In genomic region chr11:12057299-12057980, GRCh38 we compare ENCODE assay signal across 14 cellular contexts. TPM values are rescaled to one million over a fixed set of nuclear protein-coding genes. Genes with fewer than 3 reads are reported as not detected.
A peak's percentile ranks its signal among the peaks of the same experiment; 100 is the strongest.
DNase-seq lines count a peak whose midpoint lies in the region; ATAC-seq and TF ChIP-seq lines count a peak whose summit lies in the region.
"Had no signal": no experiment of that assay in that cellular context is flagged by ENCODE, and none has a peak within 500 bp of the region (broad histone marks: within the 10 kb centered on the region; RNA-seq: fewer than 3 reads in every experiment).

No MANE protein-coding gene starts in this region.

- no peak overlapping the region for H4K12ac ChIP-seq in trophoblast cell (ENCODE audit: low read depth, low read length)

- no peak overlapping the region for H3K23ac ChIP-seq in trophoblast cell (ENCODE audit: low read length)

- TF ChIP-seq CTCF in HEK293 (tag by site-specific recombination; IDR thresholded peaks at IDR 0.05) (no peak), Panc1 (IDR thresholded peaks at IDR 0.05) (no peak), glutamatergic neuron (IDR thresholded peaks at IDR 0.05; ENCODE audit: partially characterized antibody, unreplicated experiment) (no peak)

- H3K4me3 ChIP-seq in HEK293 (ENCODE audit: low read depth, low read length) (no peak overlapping the region), Panc1 (ENCODE audit: low read depth in 2 of 2, low read length in 2 of 2) (no peak overlapping the region), trophoblast cell (ENCODE audit: low read depth, low read length) (no peak overlapping the region)

- H3K4me1 ChIP-seq in HEK293 (ENCODE audit: control insufficient read depth, insufficient read depth, low read length) (no peaks in the 10 kb centered on the region), Panc1 (ENCODE audit: control insufficient read depth, insufficient read depth, low read length) (peaks cover 6% of the 10 kb centered on the region), trophoblast cell (ENCODE audit: control insufficient read depth in 1 of 2, insufficient read depth in 2 of 2, low read length in 2 of 2) (no peaks in the 10 kb centered on the region)
- H3K4me1 ChIP-seq: Caco-2 had no signal

- CTCF ChIA-PET in HEK293 (lab: Yijun Ruan, JAX) (interaction anchor here (1.4 kb wide), 3 partner anchors 10 to 180 kb away, joined by 3 to 5 read pairs (median 5); no protein-coding TSS in a partner anchor), Panc1 (lab: Charles Lee) (no interaction called here)

- no CpG with 5 or more reads among the region's 8 CpGs for WGBS in trophoblast cell (ENCODE audit: extremely low coverage, insufficient coverage, insufficient read length)

- H2AK5ac ChIP-seq in trophoblast cell (ENCODE audit: low read length), result no peak overlapping the region

- in situ Hi-C loops in Panc1 (cut with HindIII; ENCODE audit: low pct_unique_long_range_greater_than_20kb, low sequenced_read_pairs), result no loop called here

- no peaks in the 10 kb centered on the region for H3K79me2 ChIP-seq in trophoblast cell (ENCODE audit: control insufficient read depth, insufficient read depth, low read length, poor library complexity)

- no peak overlapping the region for H2AFZ ChIP-seq in trophoblast cell (ENCODE audit: insufficient read depth, low read length, poor library complexity)

- H3K9me3 ChIP-seq in HEK293 (ENCODE audit: control insufficient read depth, insufficient read depth, low read depth, low read length) (no peaks in the 10 kb centered on the region), Panc1 (ENCODE audit: control insufficient read depth, insufficient read depth, low read depth, low read length) (no peaks in the 10 kb centered on the region), trophoblast cell (ENCODE audit: insufficient read depth, low read depth, low read length) (no peaks in the 10 kb centered on the region)
- H3K9me3 ChIP-seq: Caco-2 had no signal

- POLR2A ChIA-PET in HEK293 (lab: Yijun Ruan, JAX), result no interaction called here
- POLR2A ChIA-PET in Panc1 (lab: Charles Lee), result no interaction called here

- H3K27me3 Mint-ChIP-seq in glutamatergic neuron (ENCODE audit: unreplicated experiment), result no peaks in the 10 kb centered on the region
- H3K27me3 Mint-ChIP-seq: CD4-positive, alpha-beta T cell had no signal

- H3K9ac ChIP-seq in trophoblast cell (ENCODE audit: low read length), result no peak overlapping the region

- H3K27ac ChIP-seq in HEK293 (ENCODE audit: extremely low read depth, low read depth, low read length) (no peak overlapping the region), Panc1 (ENCODE audit: low read length) (peak overlapping the region; percentile 42; the same call in 1 of the 2 replicates), trophoblast cell (ENCODE audit: low read depth, low read length) (no peak overlapping the region)
- H3K27ac ChIP-seq: C4-2B had no signal

- H2BK120ac ChIP-seq in trophoblast cell (ENCODE audit: insufficient read depth, low read length, poor library complexity), result no peak overlapping the region

- no peak overlapping the region for H3K14ac ChIP-seq in trophoblast cell (ENCODE audit: low read length)

- H3K18ac ChIP-seq in trophoblast cell (ENCODE audit: low read length), result no peak overlapping the region

- H2BK12ac ChIP-seq in trophoblast cell (ENCODE audit: low read length), result no peak overlapping the region

- no peak for ATAC-seq in Panc1

- DNase-seq in Panc1 (ENCODE audit: low read depth, low spot score), result no peak
- peak; percentile 39 for DNase-seq in islet precursor cell
- peak; percentile 39 for DNase-seq in mesenteric fat pad (ENCODE audit: low spot score)
- DNase-seq in foreskin melanocyte, result no peak
- DNase-seq in glutamatergic neuron, result no peak
- DNase-seq in trophoblast cell, result no peak
- DNase-seq in activated CD8-positive, alpha-beta memory T cell treated with anti-CD3 and anti-CD28 coated beads for 24 hours, result no peak
- DNase-seq: AML-193; Caco-2; CD4-positive, alpha-beta T cell; H9 had no signal

- H3K79me1 ChIP-seq in trophoblast cell (ENCODE audit: low read length), result no peaks in the 10 kb centered on the region

- no peak overlapping the region for H3K27ac Mint-ChIP-seq in glutamatergic neuron (ENCODE audit: unreplicated experiment)
- H3K27ac Mint-ChIP-seq: CD4-positive, alpha-beta T cell had no signal

- intact Hi-C loops in Panc1 (cut with micrococcal nuclease; ENCODE audit: unreplicated experiment), result no loop called here

- no peaks in the 10 kb centered on the region for H3K9me3 Mint-ChIP-seq in glutamatergic neuron (ENCODE audit: unreplicated experiment)
- H3K9me3 Mint-ChIP-seq: CD4-positive, alpha-beta T cell had no signal

- no peaks in the 10 kb centered on the region for H3K4me1 Mint-ChIP-seq in glutamatergic neuron (ENCODE audit: low read depth, unreplicated experiment)

- H3K4ac ChIP-seq in trophoblast cell (ENCODE audit: low read depth, low read length), result no peak overlapping the region

- H3K36me3 ChIP-seq in HEK293 (ENCODE audit: control insufficient read depth in 2 of 2, insufficient read depth in 1 of 2, low read length in 2 of 2) (no peaks in the 10 kb centered on the region), Panc1 (ENCODE audit: control insufficient read depth, insufficient read depth, low read length) (no peaks in the 10 kb centered on the region), trophoblast cell (ENCODE audit: control insufficient read depth in 1 of 2, insufficient read depth in 2 of 2, low read length in 2 of 2) (no peaks in the 10 kb centered on the region)

- H3K36me3 Mint-ChIP-seq in glutamatergic neuron (ENCODE audit: unreplicated experiment), result no peaks in the 10 kb centered on the region

- no peak overlapping the region for H4K91ac ChIP-seq in trophoblast cell (ENCODE audit: low read depth, low read length)

- no peak overlapping the region for H3K4me3 Mint-ChIP-seq in glutamatergic neuron (ENCODE audit: unreplicated experiment)
- H3K4me3 Mint-ChIP-seq: CD4-positive, alpha-beta T cell; H9 had no signal

- H3K27me3 ChIP-seq in Panc1 (ENCODE audit: control insufficient read depth, insufficient read depth, low read length) (no peaks in the 10 kb centered on the region), trophoblast cell (ENCODE audit: insufficient read depth, low read length) (no peaks in the 10 kb centered on the region)

- H4K8ac ChIP-seq in trophoblast cell (ENCODE audit: low read depth, low read length), result no peak overlapping the region

- no peak overlapping the region for H2BK5ac ChIP-seq in trophoblast cell (ENCODE audit: low read depth, low read length, poor library complexity)

- no peak overlapping the region for H3K4me2 ChIP-seq in trophoblast cell (ENCODE audit: low read length)

- no TSS peak for BruUV-seq in Panc1 (replicated peaks; lab: Mats Ljungman, UMichigan)

TF ChIP-seq in HEK293, 187 proteins besides CTCF, POLR2A, EP300 and RAD21:
- TF ChIP-seq ZNF214 (tag by site-specific recombination; IDR thresholded peaks at IDR 0.05; ENCODE audit: borderline replicate concordance) (no peak), ZNF311 (tag by site-specific recombination; IDR thresholded peaks at IDR 0.05; ENCODE audit: borderline replicate concordance) (no peak), SETDB1 (IDR thresholded peaks at IDR 0.05; ENCODE audit: insufficient read length, low read length) (peak; percentile 29), ZNF274 (IDR thresholded peaks at IDR 0.05; ENCODE audit: low read length) (no peak), ZNF274 (tag by site-specific recombination; IDR thresholded peaks at IDR 0.05; ENCODE audit: borderline replicate concordance) (no peak), BCL11A (tag by site-specific recombination; IDR thresholded peaks at IDR 0.05; ENCODE audit: low read depth) (no peak), MEIS1 (CRISPR knock-in tag; IDR thresholded peaks at IDR 0.05; ENCODE audit: borderline replicate concordance) (no peak), ZNF76 (tag by site-specific recombination; IDR thresholded peaks at IDR 0.05; ENCODE audit: borderline replicate concordance, low read depth) (no peak)

RNA-seq across cellular contexts. Expression of gene DKK3, which starts 49.0 kb away (rescaled TPM):
- total RNA-seq in Panc1 (2021; ENCODE audit: unreplicated experiment) (116 TPM), mesenteric fat pad (8.9 TPM), glutamatergic neuron (ENCODE audit: unreplicated experiment) (131 TPM)
- polyA plus RNA-seq in Panc1 (2012; ENCODE audit: insufficient read length), result 140 TPM
- polyA plus RNA-seq in trophoblast cell (2013), result 41.2 and 42.2 TPM in 2 replicates
- total RNA-seq: HT-29 had no signal

RNA-seq across cellular contexts. Expression of gene MICAL2, which starts 53.0 kb away (rescaled TPM):
- total RNA-seq in Panc1 (2021; ENCODE audit: unreplicated experiment) (199 TPM), mesenteric fat pad (31.1 TPM), glutamatergic neuron (ENCODE audit: unreplicated experiment) (4.4 TPM)
- polyA plus RNA-seq in Panc1 (2012; ENCODE audit: insufficient read length), result 183 TPM
- 24.5 and 30.8 TPM in 2 replicates for polyA plus RNA-seq in trophoblast cell (2013)

Comparison
In these comparisons a context has a peak if more than half of its experiments do, and no peak if none do; other contexts are left out.
1. DNase-seq: peak in islet precursor cell (single experiment) and mesenteric fat pad (single experiment); none in Panc1 (single experiment), foreskin melanocyte (single experiment), glutamatergic neuron (single experiment), trophoblast cell (0 of 2) and activated CD8-positive, alpha-beta memory T cell treated with anti-CD3 and anti-CD28 coated beads for 24 hours (single experiment).
2. RNA of gene DKK3, which starts 49.0 kb away (total RNA-seq): 131 TPM in glutamatergic neuron (single experiment) and 116 TPM in Panc1 (single experiment); 8.9 TPM in mesenteric fat pad (single experiment); every median in the first group is over 10 times any median in the second.